8 cellular contexts compared by ENCODE assay signal in genomic region chr11:8328848-8329330, GRCh38.
A peak's percentile ranks its signal among the peaks of the same experiment; 100 is the strongest.
DNase-seq lines count a peak whose midpoint lies in the region; ATAC-seq and TF ChIP-seq lines count a peak whose summit lies in the region.

No MANE protein-coding gene starts in this region.

- DNase-seq in CD4-positive, CD25-positive, alpha-beta regulatory T cell: peak in 2 of 3 donors; percentile 12 to 50
- DNase-seq in NCI-H748 treated with DMSO at 0.1 percent for 48 hours (lab: John Stamatoyannopoulos, UW) (peak; percentile 50), epithelial cell of prostate (ENCODE audit: low read depth, low spot score) (peak; percentile 70), mucosa of gallbladder (ENCODE audit: low spot score) (peak; percentile 78)
- peak; percentile 91 for DNase-seq in activated CD8-positive, alpha-beta T cell treated with anti-CD3 and anti-CD28 coated beads for 36 hours
- DNase-seq in stimulated activated CD8-positive, alpha-beta memory T cell treated with anti-CD3 and anti-CD28 coated beads, Interleukin-7, amount 100 ng/mL, for 48 hours (ENCODE audit: extremely low read depth in 1 of 2, low read depth in 1 of 2): peak; percentile 51 to 75

- no peak overlapping the region for H3K27ac ChIP-seq in CD4-positive, CD25-positive, alpha-beta regulatory T cell (ENCODE audit: insufficient read depth, low read length, poor library complexity, severe bottlenecking)
- no peak overlapping the region for H3K27ac ChIP-seq in epithelial cell of prostate

- intact Hi-C loops in activated CD8-positive, alpha-beta T cell treated with anti-CD3 and anti-CD28 coated beads for 36 hours (cut with micrococcal nuclease): no loop called here

- peak; percentile 81 for TF ChIP-seq CTCF in activated CD8-positive, alpha-beta T cell treated with anti-CD3 and anti-CD28 coated beads for 36 hours (IDR thresholded peaks at IDR 0.05)

- POLR2A ChIA-PET in activated CD8-positive, alpha-beta T cell treated with anti-CD3 and anti-CD28 coated beads for 36 hours (lab: Charles Lee): no interaction called here

- peaks cover 9% of the 10 kb centered on the region for H3K27me3 Mint-ChIP-seq in CD4-positive, CD25-positive, alpha-beta regulatory T cell
- H3K27me3 Mint-ChIP-seq in activated CD8-positive, alpha-beta T cell treated with anti-CD3 and anti-CD28 coated beads for 36 hours: peaks cover 5% of the 10 kb centered on the region

- H3K27ac Mint-ChIP-seq in CD4-positive, CD25-positive, alpha-beta regulatory T cell: no peak overlapping the region
- no peak overlapping the region for H3K27ac Mint-ChIP-seq in activated CD8-positive, alpha-beta T cell treated with anti-CD3 and anti-CD28 coated beads for 36 hours

- H3K36me3 Mint-ChIP-seq in CD4-positive, CD25-positive, alpha-beta regulatory T cell: no peaks in the 10 kb centered on the region
- H3K36me3 Mint-ChIP-seq in activated CD8-positive, alpha-beta T cell treated with anti-CD3 and anti-CD28 coated beads for 36 hours (ENCODE audit: low read depth): no peaks in the 10 kb centered on the region

- H3K4me3 ChIP-seq in CD4-positive, CD25-positive, alpha-beta regulatory T cell (ENCODE audit: low read depth, low read length): no peak overlapping the region

- no peaks in the 10 kb centered on the region for H3K36me3 ChIP-seq in CD4-positive, CD25-positive, alpha-beta regulatory T cell (ENCODE audit: control insufficient read depth, insufficient read depth, low read length)

- no peaks in the 10 kb centered on the region for H3K4me1 ChIP-seq in CD4-positive, CD25-positive, alpha-beta regulatory T cell (ENCODE audit: control insufficient read depth, insufficient read depth, low read length, poor library complexity, severe bottlenecking)

- no peaks in the 10 kb centered on the region for H3K9me3 ChIP-seq in CD4-positive, CD25-positive, alpha-beta regulatory T cell (ENCODE audit: control insufficient read depth in 2 of 2, low read length in 2 of 2)

- no peaks in the 10 kb centered on the region for H3K4me1 Mint-ChIP-seq in CD4-positive, CD25-positive, alpha-beta regulatory T cell
- H3K4me1 Mint-ChIP-seq in activated CD8-positive, alpha-beta T cell treated with anti-CD3 and anti-CD28 coated beads for 36 hours (ENCODE audit: low read depth): peaks cover 4% of the 10 kb centered on the region

- H3K9me3 Mint-ChIP-seq in CD4-positive, CD25-positive, alpha-beta regulatory T cell: peaks cover 0 to 2% (median 0%) of the 10 kb centered on the region in 7 donors
- H3K9me3 Mint-ChIP-seq in activated CD8-positive, alpha-beta T cell treated with anti-CD3 and anti-CD28 coated beads for 36 hours: no peaks in the 10 kb centered on the region

- no peaks in the 10 kb centered on the region for H3K27me3 ChIP-seq in CD4-positive, CD25-positive, alpha-beta regulatory T cell (ENCODE audit: control insufficient read depth, insufficient read depth, low read length)

- ATAC-seq in CD4-positive, CD25-positive, alpha-beta regulatory T cell (ENCODE audit: low read depth in 2 of 2): peak; percentile 27 to 38
- ATAC-seq in GM19463 (IDR thresholded peaks at IDR 0.05; ENCODE audit: unreplicated experiment): peak; percentile 43
- ATAC-seq in HG03571 (IDR thresholded peaks at IDR 0.05; ENCODE audit: unreplicated experiment): peak; percentile 59
- peak; percentile 96 for ATAC-seq in activated CD8-positive, alpha-beta T cell treated with anti-CD3 and anti-CD28 coated beads for 36 hours

- H3K4me3 Mint-ChIP-seq in CD4-positive, CD25-positive, alpha-beta regulatory T cell: no peak overlapping the region
- H3K4me3 Mint-ChIP-seq in activated CD8-positive, alpha-beta T cell treated with anti-CD3 and anti-CD28 coated beads for 36 hours: no peak overlapping the region

- CTCF ChIA-PET in activated CD8-positive, alpha-beta T cell treated with anti-CD3 and anti-CD28 coated beads for 36 hours (lab: Charles Lee): interaction anchor here (0.7 to 1.7 kb wide), 3 partner anchors 9 to 157 kb away, joined by 3 to 6 read pairs (median 5); no protein-coding TSS in a partner anchor

Comparison
In these comparisons a context has a peak if more than half of its experiments do, and no peak if none do; other contexts are left out.
1. ATAC-seq: peak in every context shown above with its lines; median percentile 96 in activated CD8-positive, alpha-beta T cell treated with anti-CD3 and anti-CD28 coated beads for 36 hours; 59 in HG03571; 43 in GM19463; 32 in CD4-positive, CD25-positive, alpha-beta regulatory T cell.
2. DNase-seq: peak in every context shown above with its lines; median percentile 91 in activated CD8-positive, alpha-beta T cell treated with anti-CD3 and anti-CD28 coated beads for 36 hours; 78 in mucosa of gallbladder; 70 in epithelial cell of prostate; 63 in stimulated activated CD8-positive, alpha-beta memory T cell treated with anti-CD3 and anti-CD28 coated beads, Interleukin-7, amount 100 ng/mL, for 48 hours; 50 in NCI-H748 treated with DMSO at 0.1 percent for 48 hours; 31 in CD4-positive, CD25-positive, alpha-beta regulatory T cell.